In the genomic region with DNA sequence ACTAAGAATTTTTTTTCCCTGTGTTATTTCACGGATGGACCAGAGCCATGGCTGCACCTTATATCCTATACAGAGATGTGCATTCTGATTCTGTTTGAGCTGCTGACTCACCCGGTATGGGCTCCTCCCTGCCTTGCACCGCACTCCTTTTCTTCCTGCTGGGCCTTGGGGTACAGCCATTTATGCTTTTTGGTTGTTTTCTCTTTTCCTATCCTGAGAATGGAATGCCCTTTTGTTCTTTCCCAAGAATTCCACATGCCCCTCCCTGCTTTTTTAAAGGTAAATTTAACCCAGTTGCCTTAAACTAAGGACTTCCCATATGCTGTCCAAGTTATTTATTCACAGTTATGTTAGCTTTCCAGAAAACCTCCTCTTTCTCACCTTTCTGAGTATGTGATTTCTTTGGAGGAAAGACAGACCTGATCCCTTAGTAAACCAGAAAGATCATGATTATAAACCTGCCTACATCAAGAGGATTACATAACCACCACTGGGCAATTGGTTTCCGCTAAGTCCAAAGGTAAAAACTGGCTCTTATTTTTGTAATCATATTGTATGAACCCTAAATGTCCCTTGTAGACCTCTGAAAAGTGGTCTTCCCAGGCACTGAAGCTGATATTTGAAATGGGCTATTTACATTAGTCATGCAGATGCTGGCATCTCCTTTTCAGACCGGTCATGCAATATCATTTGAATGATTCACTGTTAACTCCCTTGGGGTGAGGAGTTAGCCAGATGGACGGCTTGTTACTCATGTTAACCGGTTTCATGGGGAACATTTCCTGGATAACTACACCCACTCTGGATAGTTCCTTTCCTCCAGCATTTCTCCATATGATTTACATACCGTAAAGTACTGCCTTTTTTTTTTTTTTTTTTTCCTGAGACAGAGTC, we compare ENCODE assay signal across 10 cellular contexts. TPM values are rescaled to one million over a fixed set of nuclear protein-coding genes. Genes with fewer than 3 reads are reported as not detected.
A peak's percentile ranks its signal among the peaks of the same experiment; 100 is the strongest.
DNase-seq lines count a peak whose midpoint lies in the region; ATAC-seq and TF ChIP-seq lines count a peak whose summit lies in the region.
"Had no signal": no experiment of that assay in that cellular context is flagged by ENCODE, and none has a peak within 500 bp of the region (broad histone marks: within the 10 kb centered on the region; RNA-seq: fewer than 3 reads in every experiment).

No MANE protein-coding gene starts in this region.

- TF ChIP-seq CTCF in cardiac fibroblast (IDR thresholded peaks at IDR 0.05; ENCODE audit: low read depth, low read length) (no peak), left lung (IDR thresholded peaks at IDR 0.05) (no peak), vagina (IDR thresholded peaks at IDR 0.05) (no peak)

- ATAC-seq in left lung: peak; percentile 71

- H3K4me1 ChIP-seq in left lung: peaks cover 14 to 33% of the 10 kb centered on the region in 2 donors
- H3K4me1 ChIP-seq in vagina: peaks cover 41% of the 10 kb centered on the region
- H3K4me1 ChIP-seq: BLaER1 treated with 17β-estradiol and CSF1 and Interleukin-3, amounts not matched to agents 10 nM and 100 nM had no signal

- peaks cover 25% of the 10 kb centered on the region for H3K4me1 Mint-ChIP-seq in activated naive CD4-positive, alpha-beta T cell treated with anti-CD3 and anti-CD28 coated beads, Interleukin-2, amount 50 U/mL, for 24 hours

- H3K27ac ChIP-seq in left lung (peak overlapping the region; percentile 60 to 75), vagina (peak overlapping the region; percentile 49)
- H3K27ac ChIP-seq: BLaER1 treated with 17β-estradiol and CSF1 and Interleukin-3, amounts not matched to agents 10 nM and 100 nM; ovary had no signal

- H3K4me3 ChIP-seq in cardiac fibroblast (replicated peaks in 1 of 2; ENCODE audit: low read depth in 2 of 2, low read length in 2 of 2): no peak overlapping the region
- H3K4me3 ChIP-seq in left lung: no peak overlapping the region
- H3K4me3 ChIP-seq in vagina: no peak overlapping the region
- H3K4me3 ChIP-seq: BLaER1 treated with 17β-estradiol and CSF1 and Interleukin-3, amounts not matched to agents 10 nM and 100 nM; ovary had no signal

- H3K27me3 Mint-ChIP-seq in activated naive CD4-positive, alpha-beta T cell treated with anti-CD3 and anti-CD28 coated beads, Interleukin-2, amount 50 U/mL, for 24 hours: no peaks in the 10 kb centered on the region

- H3K36me3 Mint-ChIP-seq in activated naive CD4-positive, alpha-beta T cell treated with anti-CD3 and anti-CD28 coated beads, Interleukin-2, amount 50 U/mL, for 24 hours: peaks cover 22% of the 10 kb centered on the region

- H3K36me3 ChIP-seq in left lung (peaks cover 0 to 34% of the 10 kb centered on the region in 2 donors), vagina (peaks cover 0 to 24% of the 10 kb centered on the region in 2 donors)
- H3K36me3 ChIP-seq: ovary had no signal

- H3K9me3 ChIP-seq in left lung (no peaks in the 10 kb centered on the region), vagina (no peaks in the 10 kb centered on the region)
- H3K9me3 ChIP-seq: ovary had no signal

- H3K4me3 Mint-ChIP-seq in activated naive CD4-positive, alpha-beta T cell treated with anti-CD3 and anti-CD28 coated beads, Interleukin-2, amount 50 U/mL, for 24 hours: no peak overlapping the region

- no peak for TF ChIP-seq POLR2A in vagina (IDR thresholded peaks at IDR 0.05)

- no peaks in the 10 kb centered on the region for H3K9me3 Mint-ChIP-seq in activated naive CD4-positive, alpha-beta T cell treated with anti-CD3 and anti-CD28 coated beads, Interleukin-2, amount 50 U/mL, for 24 hours

- H3K27ac Mint-ChIP-seq in activated naive CD4-positive, alpha-beta T cell treated with anti-CD3 and anti-CD28 coated beads, Interleukin-2, amount 50 U/mL, for 24 hours: peak overlapping the region; percentile 27

- intact Hi-C loops in left lung (cut with DNase I): no loop called here
- intact Hi-C loops in vagina (cut with DNase I): no loop called here

- no peaks in the 10 kb centered on the region for H3K27me3 ChIP-seq in left lung
- H3K27me3 ChIP-seq in vagina: no peaks in the 10 kb centered on the region
- H3K27me3 ChIP-seq: BLaER1 treated with 17β-estradiol and CSF1 and Interleukin-3, amounts not matched to agents 10 nM and 100 nM; ovary had no signal

- DNase-seq in activated naive CD4-positive, alpha-beta T cell (lab: John Stamatoyannopoulos, UW): no peak
- peak; percentile 96 to 99 for DNase-seq in cardiac fibroblast (ENCODE audit: low read depth in 2 of 2)
- no peak for DNase-seq in left lung
- no peak for DNase-seq in vagina (ENCODE audit: extremely low spot score in 2 of 2)
- DNase-seq in activated CD4-positive, alpha-beta T cell treated with anti-CD3 and anti-CD28 coated beads, Interleukin-2, amount 50 U/mL, for 48 hours: no peak
- DNase-seq in pons (ENCODE audit: low spot score): no peak
- DNase-seq in NCI-H146 (lab: John Stamatoyannopoulos, UW): no peak

RNA-seq across cellular contexts. Expression of a gene that starts 45.5 kb away (rescaled TPM):
- total RNA-seq in left lung: 10 to 100 TPM; 86.3 to 90.8 TPM
- 28.5 TPM for total RNA-seq in vagina

Comparison
In these comparisons a context has a peak if more than half of its experiments do, and no peak if none do; other contexts are left out.
1. DNase-seq: peak in cardiac fibroblast (2 of 2); none in activated naive CD4-positive, alpha-beta T cell (0 of 4), left lung (0 of 2), vagina (0 of 2), activated CD4-positive, alpha-beta T cell treated with anti-CD3 and anti-CD28 coated beads, Interleukin-2, amount 50 U/mL, for 48 hours (0 of 2), pons (single experiment) and NCI-H146 (single experiment).